ENCODE assay signal across 8 cellular contexts in genomic region chr19:18281082-18282020, GRCh38. TPM values are rescaled to one million over a fixed set of nuclear protein-coding genes. Genes with fewer than 3 reads are reported as not detected.
DNase-seq lines count a peak whose midpoint lies in the region; ATAC-seq, FAIRE-seq and TF ChIP-seq lines count a peak whose summit lies in the region.

TSS of gene JUND (minus strand) at chr19:18281622. CDS start at chr19:18281484, 138 bp downstream.

- ATAC-seq in GM19035 (IDR thresholded peaks at IDR 0.05; ENCODE audit: unreplicated experiment) (peak; percentile 64), HG03342 (IDR thresholded peaks at IDR 0.05; ENCODE audit: unreplicated experiment) (peak; percentile 58)

- peak; percentile 87 to 90 for DNase-seq in AML-193 (lab: John Stamatoyannopoulos, UW)
- DNase-seq in NCI-H446 (lab: John Stamatoyannopoulos, UW) = peak; percentile 96 to 99
- DNase-seq in activated CD4-positive, CD25-positive, alpha-beta regulatory T cell treated with anti-CD3 and anti-CD28 coated beads, Interleukin-2, amount 50 U/mL, for 72 hours = peak; percentile 97
- peak; percentile 95 for DNase-seq in cerebellar cortex (ENCODE audit: low spot score)
- DNase-seq in keratinocyte (ENCODE audit: low read depth, low spot score) = peak; percentile 85
- peak; percentile 92 to 96 (median 95) for DNase-seq in stimulated activated CD4-positive, alpha-beta T cell treated with anti-CD3 and anti-CD28 coated beads, Interleukin-12 subunit alpha, Interleukin-12 subunit beta, amount 100 ng/mL, for 48 hours (ENCODE audit: low read depth in 2 of 3, low spot score in 1 of 3)

- dilution Hi-C loops in keratinocyte (cut with MboI; ENCODE audit: extremely low pct_ligation_motif_present, low sequenced_read_pairs) = no loop called here

- peak within 1 kb of the TSS; percentile 57 for H2AFZ ChIP-seq in keratinocyte (ENCODE audit: control insufficient read depth, low read length)

- H3K4me2 ChIP-seq in keratinocyte (ENCODE audit: control insufficient read depth, extremely low read depth, insufficient read depth, low read depth, low read length) = peak within 1 kb of the TSS; percentile 94

- peaks cover 9% of the 10 kb centered on the region for H4K20me1 ChIP-seq in keratinocyte (ENCODE audit: control insufficient read depth, extremely low read depth, insufficient read depth, low read length)

- H3K4me3 ChIP-seq in keratinocyte (ENCODE audit: control insufficient read depth in 2 of 3, extremely low read depth in 1 of 3, insufficient read depth in 2 of 3, low read depth in 1 of 3, low read length in 3 of 3) = peak within 1 kb of the TSS; percentile 69 to 78 (median 76)

- peak within 1 kb of the TSS; percentile 98 for H3K27ac ChIP-seq in keratinocyte (ENCODE audit: control insufficient read depth, insufficient read depth, low read length)

- FAIRE-seq in keratinocyte (lab: Jason Lieb, UNC) = no peak

- peaks cover 23% of the 10 kb centered on the region for H3K79me2 ChIP-seq in keratinocyte (ENCODE audit: control insufficient read depth, insufficient read depth, low read length)

- no peaks in the 10 kb centered on the region for H3K27me3 ChIP-seq in keratinocyte (ENCODE audit: control insufficient read depth, extremely low read depth, insufficient read depth, low read length)

- no peaks in the 10 kb centered on the region for H3K9me3 ChIP-seq in keratinocyte (ENCODE audit: control insufficient read depth, low read depth, low read length)

- peaks cover 2% of the 10 kb centered on the region for H3K9me1 ChIP-seq in keratinocyte (ENCODE audit: control insufficient read depth, extremely low read depth, insufficient read depth, low read length)

- H3K9ac ChIP-seq in keratinocyte (ENCODE audit: control insufficient read depth, extremely low read depth, insufficient read depth, low read length) = peak within 1 kb of the TSS; percentile 96

- no peak for TF ChIP-seq CTCF in keratinocyte (optimal IDR thresholded peaks at IDR 0.05 in 1 of 3, IDR thresholded peaks at IDR 0.05 in 1 of 3, conservative IDR thresholded peaks at IDR 0.05 in 1 of 3; ENCODE audit: extremely low read depth in 1 of 3, insufficient read depth in 2 of 3, low read length in 3 of 3)

- peaks cover 19% of the 10 kb centered on the region for H3K4me1 ChIP-seq in keratinocyte (ENCODE audit: control insufficient read depth, extremely low read depth, insufficient read depth, low read length)

- peaks cover 1 to 8% of the 10 kb centered on the region in 2 experiments for H3K36me3 ChIP-seq in keratinocyte (ENCODE audit: control insufficient read depth in 2 of 2, extremely low read depth in 1 of 2, insufficient read depth in 2 of 2, low read length in 2 of 2)

RNA-seq across cellular contexts. Expression of gene JUND, which starts in this region (rescaled TPM):
- 17.2 to 36.7 TPM (median 20.7 TPM) in 3 replicates for polyA plus RNA-seq in keratinocyte
- polyA plus RNA-seq in keratinocyte (2011; ENCODE audit: low read depth) = 36.2 TPM
- 13.4 and 56.6 TPM in 2 replicates for polyA plus RNA-seq in keratinocyte (2011; cell fraction: cytosol; rRNA removed)
- polyA plus RNA-seq in keratinocyte (2011; cell fraction: nucleus; rRNA removed) = 31.1 and 77.4 TPM in 2 replicates
- 25.3 and 35.2 TPM in 2 replicates for polyA plus RNA-seq in keratinocyte (2012; ENCODE audit: low replicate concordance)
- polyA minus RNA-seq in keratinocyte = 8.8 to 21.5 TPM (median 11.9 TPM) in 3 replicates
- polyA minus RNA-seq in keratinocyte (2011; cell fraction: cytosol; rRNA and poly(A)+ RNA removed) = 116 TPM
- polyA minus RNA-seq in keratinocyte (2011; cell fraction: nucleus; rRNA and poly(A)+ RNA removed) = 81.8 and 91.2 TPM in 2 replicates

Comparison
In these comparisons a context has a peak if more than half of its experiments do, and no peak if none do; other contexts are left out.
1. Peak in every context shown above with its lines: DNase-seq, ATAC-seq, H3K4me3 ChIP-seq and H3K27ac ChIP-seq.